8 cellular contexts compared by ENCODE assay signal in the genomic region with DNA sequence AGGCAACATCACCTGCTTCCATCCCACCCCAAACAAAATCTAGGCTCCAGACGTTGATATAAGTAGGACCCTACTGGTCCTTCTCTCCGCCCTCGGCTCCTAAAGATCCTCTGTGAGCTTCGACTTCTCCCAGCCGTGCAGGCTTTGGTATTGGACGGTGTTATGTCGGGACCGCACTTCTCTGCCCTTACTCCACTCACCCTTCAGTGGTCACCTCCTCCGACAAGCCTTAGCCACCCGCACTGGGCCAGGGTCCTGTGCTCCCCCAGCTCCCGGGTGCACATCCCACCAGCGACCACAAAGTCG. TPM values are rescaled to one million over a fixed set of nuclear protein-coding genes. Genes with fewer than 3 reads are reported as not detected.
DNase-seq lines count a peak whose midpoint lies in the region; ATAC-seq, FAIRE-seq and TF ChIP-seq lines count a peak whose summit lies in the region.

No MANE protein-coding gene starts in this region.

- H3K4me1 Mint-ChIP-seq in activated CD4-positive, alpha-beta memory T cell treated with anti-CD3 and anti-CD28 coated beads for 36 hours (ENCODE audit: low read depth): peaks cover 36% of the 10 kb centered on the region

- H3K27ac Mint-ChIP-seq in activated CD4-positive, alpha-beta memory T cell treated with anti-CD3 and anti-CD28 coated beads for 36 hours: peak overlapping the region; percentile 99

- TSS peak; percentile 70 for BruUV-seq in HCT116 (replicated peaks; lab: Mats Ljungman, UMichigan)

- H3K27ac ChIP-seq in HCT116 (ENCODE audit: low read depth, low read length) (peak overlapping the region; percentile 62), left ventricle myocardium inferior (replicated peaks) (peak overlapping the region; percentile 94), skin epidermis (peak overlapping the region in 15 of 21 experiments; percentile 88 to 99 (median 96))

- H3K79me2 ChIP-seq in HCT116 (ENCODE audit: insufficient read depth, low read length): peaks cover 33% of the 10 kb centered on the region

- H3K9me2 ChIP-seq in HCT116 (ENCODE audit: insufficient read depth): no peaks in the 10 kb centered on the region

- peak overlapping the region; percentile 100 for H3K4me3 Mint-ChIP-seq in activated CD4-positive, alpha-beta memory T cell treated with anti-CD3 and anti-CD28 coated beads for 36 hours

- RAD21 ChIA-PET in HCT116 (lab: Charles Lee; ENCODE audit: low non-redundant PET in 1 of 2, low total read pairs in 2 of 2, uncharacterized antibody in 2 of 2, unreplicated experiment in 2 of 2): interaction anchor here in 1 of 2 experiments (1.0 kb wide), 1 partner anchor 149 kb away, joined by 3 read pairs; no protein-coding TSS in a partner anchor

- FAIRE-seq in GM19239 (lab: Jason Lieb, UNC): no peak

- H3K36me3 ChIP-seq in HCT116 (ENCODE audit: control insufficient read depth in 1 of 2, insufficient read depth in 2 of 2, low read length in 2 of 2): peaks cover 0 to 8% of the 10 kb centered on the region in 2 experiments; a peak in 1 of 4 replicates
- H3K36me3 ChIP-seq in left ventricle myocardium inferior: peaks cover 21% of the 10 kb centered on the region

- no peaks in the 10 kb centered on the region for H3K9me3 Mint-ChIP-seq in activated CD4-positive, alpha-beta memory T cell treated with anti-CD3 and anti-CD28 coated beads for 36 hours

- H3K36me3 Mint-ChIP-seq in activated CD4-positive, alpha-beta memory T cell treated with anti-CD3 and anti-CD28 coated beads for 36 hours: peaks cover 40% of the 10 kb centered on the region

- intact Hi-C loops in HCT116 (cut with micrococcal nuclease) (loop anchor here (5.0 to 10.0 kb wide), 2 partner anchors 118 to 410 kb away; partner anchors contain the start of gene RIPOR1), left ventricle myocardium inferior (cut with micrococcal nuclease) (no loop called here)
- intact Hi-C loops in activated CD4-positive, alpha-beta memory T cell treated with anti-CD3 and anti-CD28 coated beads for 36 hours (cut with micrococcal nuclease): loop anchor here (1.0 to 5.0 kb wide), 8 partner anchors 17 to 275 kb away; partner anchors contain the start of genes ACD, DPEP2, DPEP3 and NUTF2

- peak overlapping the region; percentile 70 to 82 for H3K4me3 ChIP-seq in HCT116 (replicated peaks in 1 of 2; ENCODE audit: low read depth in 1 of 2, low read length in 2 of 2)
- H3K4me3 ChIP-seq in left ventricle myocardium inferior: peak overlapping the region; percentile 91
- peak overlapping the region; percentile 66 to 95 (median 67) for H3K4me3 ChIP-seq in skin epidermis

- H3K27me3 Mint-ChIP-seq in activated CD4-positive, alpha-beta memory T cell treated with anti-CD3 and anti-CD28 coated beads for 36 hours: no peaks in the 10 kb centered on the region

- H4K20me1 ChIP-seq in HCT116 (ENCODE audit: insufficient read depth): no peaks in the 10 kb centered on the region

- TF ChIP-seq RAD21 in HCT116 (IDR thresholded peaks at IDR 0.05; ENCODE audit: low read depth): no peak

- no peak overlapping the region for H2AFZ ChIP-seq in HCT116 (ENCODE audit: low read depth, low read length, poor library complexity, severe bottlenecking)

- CTCF ChIA-PET in HCT116 (lab: Charles Lee): interaction anchor here (0.7 to 2.7 kb wide), 8 partner anchors 9 to 414 kb away, joined by 3 to 11 read pairs (median 4); partner anchors contain the start of gene LCAT
- CTCF ChIA-PET in activated CD4-positive, alpha-beta memory T cell treated with anti-CD3 and anti-CD28 coated beads for 36 hours (lab: Charles Lee): interaction anchor here (1.0 to 3.2 kb wide), 6 partner anchors 43 to 414 kb away, joined by 3 to 14 read pairs (median 6); partner anchors contain the start of gene PSKH1

- H3K9me3 ChIP-seq in HCT116 (ENCODE audit: control insufficient read depth in 1 of 2, insufficient read depth in 1 of 2, low read depth in 1 of 2, low read length in 2 of 2) (no peaks in the 10 kb centered on the region), left ventricle myocardium inferior (replicated peaks) (no peaks in the 10 kb centered on the region)

- peak overlapping the region; percentile 98 for H3K4me2 ChIP-seq in HCT116 (ENCODE audit: low read length)

- TF ChIP-seq CTCF in HCT116 (IDR thresholded peaks at IDR 0.05 in 2 of 3, conservative IDR thresholded peaks at IDR 0.05 in 1 of 3; ENCODE audit: borderline replicate concordance in 1 of 3, insufficient read depth in 1 of 3, low read depth in 2 of 3, low read length in 2 of 3) (no peak), left ventricle myocardium inferior (IDR thresholded peaks at IDR 0.05; ENCODE audit: borderline replicate concordance) (no peak)

- peak overlapping the region; percentile 85 for H3K9ac ChIP-seq in HCT116 (ENCODE audit: low read length)

- H3K27me3 ChIP-seq in HCT116 (ENCODE audit: insufficient read depth, low read length) (no peaks in the 10 kb centered on the region), left ventricle myocardium inferior (ENCODE audit: low read depth) (no peaks in the 10 kb centered on the region)

- POLR2A ChIA-PET in HCT116 (lab: Charles Lee): interaction anchor here (0.7 to 1.3 kb wide), 5 partner anchors 9 to 216 kb away, joined by 3 to 8 read pairs (median 3); partner anchors contain the start of genes DDX28, DUS2 and GFOD2
- POLR2A ChIA-PET in activated CD4-positive, alpha-beta memory T cell treated with anti-CD3 and anti-CD28 coated beads for 36 hours (lab: Charles Lee): interaction anchor here (0.6 to 2.5 kb wide), 14 partner anchors 10 to 150 kb away, joined by 3 to 19 read pairs (median 6); partner anchors contain the start of genes DDX28, DPEP2, DUS2 and NFATC3

- DNase-seq in HCT116 (ENCODE audit: low read depth, low spot score): no peak
- DNase-seq in activated CD4-positive, alpha-beta memory T cell treated with anti-CD3 and anti-CD28 coated beads for 36 hours: no peak
- DNase-seq in left ventricle myocardium inferior: no peak
- DNase-seq in GM19239 (ENCODE audit: insufficient read length, low spot score): no peak

- TF ChIP-seq POLR2A in HCT116 (IDR thresholded peaks at IDR 0.05; ENCODE audit: borderline replicate concordance, extremely low read depth, insufficient read depth, insufficient read length): no peak

- peak; percentile 2; the same call in 1 of the 2 replicates for ATAC-seq in HCT116
- ATAC-seq in GM21381 (IDR thresholded peaks at IDR 0.05; ENCODE audit: unreplicated experiment): no peak
- no peak for ATAC-seq in GM21529 (IDR thresholded peaks at IDR 0.05; ENCODE audit: unreplicated experiment)
- no peak for ATAC-seq in GM21619 (IDR thresholded peaks at IDR 0.05; ENCODE audit: unreplicated experiment)

- peaks cover 3 to 30% of the 10 kb centered on the region in 2 experiments; a peak in 3 of 4 replicates for H3K4me1 ChIP-seq in HCT116 (ENCODE audit: control insufficient read depth in 1 of 2, insufficient read depth in 2 of 2, low read length in 2 of 2)
- H3K4me1 ChIP-seq in left ventricle myocardium inferior: peaks cover 49% of the 10 kb centered on the region

TF ChIP-seq in HCT116, 20 proteins besides CTCF, POLR2A, EP300 and RAD21 (continues in another document):
- TF ChIP-seq, protein P1, sequence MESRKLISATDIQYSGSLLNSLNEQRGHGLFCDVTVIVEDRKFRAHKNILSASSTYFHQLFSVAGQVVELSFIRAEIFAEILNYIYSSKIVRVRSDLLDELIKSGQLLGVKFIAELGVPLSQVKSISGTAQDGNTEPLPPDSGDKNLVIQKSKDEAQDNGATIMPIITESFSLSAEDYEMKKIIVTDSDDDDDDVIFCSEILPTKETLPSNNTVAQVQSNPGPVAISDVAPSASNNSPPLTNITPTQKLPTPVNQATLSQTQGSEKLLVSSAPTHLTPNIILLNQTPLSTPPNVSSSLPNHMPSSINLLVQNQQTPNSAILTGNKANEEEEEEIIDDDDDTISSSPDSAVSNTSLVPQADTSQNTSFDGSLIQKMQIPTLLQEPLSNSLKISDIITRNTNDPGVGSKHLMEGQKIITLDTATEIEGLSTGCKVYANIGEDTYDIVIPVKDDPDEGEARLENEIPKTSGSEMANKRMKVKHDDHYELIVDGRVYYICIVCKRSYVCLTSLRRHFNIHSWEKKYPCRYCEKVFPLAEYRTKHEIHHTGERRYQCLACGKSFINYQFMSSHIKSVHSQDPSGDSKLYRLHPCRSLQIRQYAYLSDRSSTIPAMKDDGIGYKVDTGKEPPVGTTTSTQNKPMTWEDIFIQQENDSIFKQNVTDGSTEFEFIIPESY (IDR thresholded peaks at IDR 0.05; ENCODE audit: extremely low read depth, insufficient replicate concordance, low read length): no peak
- TF ChIP-seq EZH2phosphoT487 (IDR thresholded peaks at IDR 0.05; ENCODE audit: borderline replicate concordance) (no peak), FOSL1 (IDR thresholded peaks at IDR 0.05; ENCODE audit: low read depth) (no peak), SIN3A (IDR thresholded peaks at IDR 0.05; ENCODE audit: low read depth) (no peak), CEBPB (IDR thresholded peaks at IDR 0.05; ENCODE audit: low read depth) (no peak), POLR2AphosphoS5 (IDR thresholded peaks at IDR 0.05; ENCODE audit: low read depth, low read length) (no peak), ZNF274 (IDR thresholded peaks at IDR 0.05; ENCODE audit: low read depth, low read length) (no peak), SRF (IDR thresholded peaks at IDR 0.05; ENCODE audit: low read depth) (no peak)
- TF ChIP-seq, protein P2, sequence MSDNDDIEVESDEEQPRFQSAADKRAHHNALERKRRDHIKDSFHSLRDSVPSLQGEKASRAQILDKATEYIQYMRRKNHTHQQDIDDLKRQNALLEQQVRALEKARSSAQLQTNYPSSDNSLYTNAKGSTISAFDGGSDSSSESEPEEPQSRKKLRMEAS (IDR thresholded peaks at IDR 0.05): no peak

RNA-seq across cellular contexts. Expression of gene PSMB10, which starts 1.6 kb away (rescaled TPM):
- 41.0 TPM for total RNA-seq in HCT116 (2021; ENCODE audit: unreplicated experiment)
- polyA plus RNA-seq in HCT116 (2012): 62.9 and 67.9 TPM in 2 replicates
- 100 to 1,000 TPM; 185 to 193 TPM for total RNA-seq in activated CD4-positive, alpha-beta memory T cell treated with anti-CD3 and anti-CD28 coated beads for 36 hours
- 55.8 TPM for total RNA-seq in left ventricle myocardium inferior

RNA-seq across cellular contexts. Expression of gene CTRL, which starts 3.4 kb away (rescaled TPM):
- total RNA-seq in HCT116 (2021; ENCODE audit: unreplicated experiment) (3.4 TPM), left ventricle myocardium inferior (0.71 TPM)
- 0.84 and 1.7 TPM in 2 replicates for polyA plus RNA-seq in HCT116 (2012)
- total RNA-seq in activated CD4-positive, alpha-beta memory T cell treated with anti-CD3 and anti-CD28 coated beads for 36 hours: 1 to 10 TPM; 2.9 to 3.1 TPM

RNA-seq across cellular contexts. Expression of gene LCAT, which starts 8.9 kb away (rescaled TPM):
- total RNA-seq in HCT116 (2021; ENCODE audit: unreplicated experiment) (17.6 TPM), left ventricle myocardium inferior (23.2 TPM)
- 11.2 and 14.1 TPM in 2 replicates for polyA plus RNA-seq in HCT116 (2012)
- total RNA-seq in activated CD4-positive, alpha-beta memory T cell treated with anti-CD3 and anti-CD28 coated beads for 36 hours: 10 to 100 TPM; 10.1 to 10.7 TPM

RNA-seq across cellular contexts. Expression of gene SLC12A4, which starts 33.4 kb away (rescaled TPM):
- 46.0 TPM for total RNA-seq in HCT116 (2021; ENCODE audit: unreplicated experiment)
- 33.3 and 54.0 TPM in 2 replicates for polyA plus RNA-seq in HCT116 (2012)
- 10 to 100 TPM; 27.1 to 29.9 TPM for total RNA-seq in activated CD4-positive, alpha-beta memory T cell treated with anti-CD3 and anti-CD28 coated beads for 36 hours
- total RNA-seq in left ventricle myocardium inferior: 79.2 TPM

RNA-seq across cellular contexts. Expression of gene PSKH1, which starts 42.0 kb away (rescaled TPM):
- total RNA-seq in HCT116 (2021; ENCODE audit: unreplicated experiment): 16.2 TPM
- 23.5 and 23.6 TPM in 2 replicates for polyA plus RNA-seq in HCT116 (2012)
- 10 to 100 TPM in 1 of 2 experiments, 1 to 10 TPM in 1; 10.0 to 11.7 TPM for total RNA-seq in activated CD4-positive, alpha-beta memory T cell treated with anti-CD3 and anti-CD28 coated beads for 36 hours
- total RNA-seq in left ventricle myocardium inferior: 19.5 TPM
